Comparison of ENCODE assay signal across 10 cellular contexts in genomic region chr19:11152318-11153062, GRCh38. TPM values are rescaled to one million over a fixed set of nuclear protein-coding genes. Genes with fewer than 3 reads are reported as not detected.
DNase-seq lines count a peak whose midpoint lies in the region; ATAC-seq and TF ChIP-seq lines count a peak whose summit lies in the region.
"Had no signal": no experiment of that assay in that cellular context is flagged by ENCODE, and none has a peak within 500 bp of the region (broad histone marks: within the 10 kb centered on the region; RNA-seq: fewer than 3 reads in every experiment).

No MANE protein-coding gene starts in this region.

- no peaks in the 10 kb centered on the region for H3F3A ChIP-seq in MM.1S (ENCODE audit: insufficient read depth, low read length)

- no peak overlapping the region for H3K4me2 ChIP-seq in MM.1S (ENCODE audit: low read depth, low read length)

- ATAC-seq in RWPE2 (ENCODE audit: low read depth) (peak; percentile 31), GM18517 (IDR thresholded peaks at IDR 0.05; ENCODE audit: unreplicated experiment) (no peak), GM19463 (IDR thresholded peaks at IDR 0.05; ENCODE audit: unreplicated experiment) (no peak)

- CTCF ChIA-PET in AG04450 (lab: Charles Lee): interaction anchor here (0.6 kb wide), 1 partner anchor 30 kb away, joined by 3 read pairs; no protein-coding TSS in a partner anchor

- no peaks in the 10 kb centered on the region for H3K27me3 ChIP-seq in AG04450 (ENCODE audit: control insufficient read depth, insufficient read depth, low read length)
- H3K27me3 ChIP-seq in RWPE2 (ENCODE audit: insufficient read depth, poor library complexity, severe bottlenecking): no peaks in the 10 kb centered on the region
- no peaks in the 10 kb centered on the region for H3K27me3 ChIP-seq in MM.1S (replicated peaks; ENCODE audit: insufficient read depth, low read length)

- no peaks in the 10 kb centered on the region for H4K20me1 ChIP-seq in MM.1S (ENCODE audit: insufficient read depth, low read length)

- H3K36me3 ChIP-seq in RWPE2 (ENCODE audit: low read depth): peaks cover 54% of the 10 kb centered on the region
- no peaks in the 10 kb centered on the region for H3K36me3 ChIP-seq in MM.1S (replicated peaks; ENCODE audit: insufficient read depth, low read length)

- no peak overlapping the region for H3K4me3 ChIP-seq in AG04450 (ENCODE audit: low read depth, low read length)
- H3K4me3 ChIP-seq in RWPE2 (ENCODE audit: severe bottlenecking): no peak overlapping the region
- H3K4me3 ChIP-seq in MM.1S (ENCODE audit: low read length): no peak overlapping the region

- no peaks in the 10 kb centered on the region for H3K9me3 ChIP-seq in AG04450 (ENCODE audit: control insufficient read depth, insufficient read depth, low read length)
- H3K9me3 ChIP-seq in RWPE2 (ENCODE audit: severe bottlenecking): no peaks in the 10 kb centered on the region
- no peaks in the 10 kb centered on the region for H3K9me3 ChIP-seq in MM.1S (replicated peaks; ENCODE audit: insufficient read depth, low read length)

- H2AFZ ChIP-seq in MM.1S (ENCODE audit: low read length): no peak overlapping the region

- TF ChIP-seq CTCF in AG04450 (IDR thresholded peaks at IDR 0.05; ENCODE audit: low read depth, low read length) (no peak), RWPE2 (IDR thresholded peaks at IDR 0.05; ENCODE audit: poor library complexity, severe bottlenecking) (no peak), MM.1S (IDR thresholded peaks at IDR 0.05; ENCODE audit: low read length) (no peak)

- no peaks in the 10 kb centered on the region for H3K9me2 ChIP-seq in MM.1S (replicated peaks; ENCODE audit: insufficient read depth, low read length)

- H3K27ac ChIP-seq in AG04450 (ENCODE audit: low read depth, low read length) (peak overlapping the region; percentile 68), RWPE2 (ENCODE audit: poor library complexity, severe bottlenecking) (peak overlapping the region; percentile 70), MM.1S (ENCODE audit: low read length) (no peak overlapping the region)

- DNase-seq in AG04450 (ENCODE audit: low read depth, low spot score) (no peak), RWPE2 (ENCODE audit: low spot score) (no peak), fibroblast of the conjunctiva (ENCODE audit: low read depth) (peak; percentile 85), occipital lobe (lab: John Stamatoyannopoulos, UW) (peak; percentile 24), MM.1S (no peak), GM19240 (ENCODE audit: insufficient read length, low spot score) (no peak)
- DNase-seq: activated effector memory CD4-positive, alpha-beta T cell treated with Interleukin-2 at 50 U/mL for 16 hours; CD4-positive, CD25-positive, alpha-beta regulatory T cell had no signal

- POLR2A ChIA-PET in AG04450 (lab: Yijun Ruan, JAX): interaction anchor here (0.5 to 1.5 kb wide), 3 partner anchors 9 to 1794 kb away, joined by 4 to 12 read pairs (median 5); partner anchors contain the start of gene ICAM5

- H3K4me1 ChIP-seq in RWPE2 (ENCODE audit: insufficient read depth, poor library complexity, severe bottlenecking): peaks cover 23% of the 10 kb centered on the region
- H3K4me1 ChIP-seq in MM.1S (ENCODE audit: low read length): peaks cover 10% of the 10 kb centered on the region; the same call in 1 of the 2 replicates

- H3K9ac ChIP-seq in MM.1S (ENCODE audit: low read length): no peak overlapping the region

- peaks cover 55% of the 10 kb centered on the region for H3K79me2 ChIP-seq in MM.1S (ENCODE audit: low read length)

RNA-seq across cellular contexts. Expression of gene SPC24, which starts 3.1 kb away (rescaled TPM):
- polyA plus RNA-seq in AG04450 (2011; rRNA removed): 6.0 and 7.4 TPM in 2 replicates
- polyA minus RNA-seq in AG04450 (2011; rRNA and poly(A)+ RNA removed): 20.1 and 28.1 TPM in 2 replicates
- total RNA-seq in occipital lobe: 6.4 TPM

RNA-seq across cellular contexts. Expression of gene KANK2, which starts 44.9 kb away (rescaled TPM):
- 83.2 and 147 TPM in 2 replicates for polyA plus RNA-seq in AG04450 (2011; rRNA removed)
- 104 and 195 TPM in 2 replicates for polyA minus RNA-seq in AG04450 (2011; rRNA and poly(A)+ RNA removed)
- 10.6 TPM for total RNA-seq in occipital lobe

Comparison
In these comparisons a context has a peak if more than half of its experiments do, and no peak if none do; other contexts are left out.
1. DNase-seq: peak in fibroblast of the conjunctiva (single experiment) and occipital lobe (single experiment); none in AG04450 (single experiment), RWPE2 (single experiment), MM.1S (single experiment) and GM19240 (single experiment).